ENCODE assay signal across 8 cellular contexts in genomic region chrX:48648299-48648698, GRCh38. TPM values are rescaled to one million over a fixed set of nuclear protein-coding genes. Genes with fewer than 3 reads are reported as not detected.
DNase-seq lines count a peak whose midpoint lies in the region; ATAC-seq and TF ChIP-seq lines count a peak whose summit lies in the region.

No MANE protein-coding gene starts in this region.

- no peaks in the 10 kb centered on the region for H3K4me1 ChIP-seq in osteoblast (ENCODE audit: insufficient read depth, low read length)

- no peaks in the 10 kb centered on the region for H3K79me2 ChIP-seq in osteoblast (ENCODE audit: insufficient read depth, low read length)

- TF ChIP-seq CTCF in GM13976 (IDR thresholded peaks at IDR 0.05; ENCODE audit: borderline replicate concordance, control extremely low read depth, extremely low read depth, insufficient read depth, missing control alignments) (no peak), osteoblast (IDR thresholded peaks at IDR 0.05; ENCODE audit: extremely low read depth, low read depth, low read length) (peak; percentile 41)

- no peak overlapping the region for H3K4me2 ChIP-seq in osteoblast (ENCODE audit: insufficient read depth, low read length)

- no peaks in the 10 kb centered on the region for H3K36me3 ChIP-seq in osteoblast (ENCODE audit: insufficient read depth, low read length)

- peaks cover 5% of the 10 kb centered on the region for H3K27me3 ChIP-seq in osteoblast (ENCODE audit: insufficient read depth, low read length)

- H3K9me3 ChIP-seq in osteoblast (ENCODE audit: low read depth, low read length), result no peaks in the 10 kb centered on the region

- H3K4me3 ChIP-seq in osteoblast (ENCODE audit: insufficient read depth, low read length), result no peak overlapping the region

- H2AFZ ChIP-seq in osteoblast (ENCODE audit: low read length), result no peak overlapping the region

- H3K27ac ChIP-seq in osteoblast (ENCODE audit: low read depth, low read length), result no peak overlapping the region

- no peaks in the 10 kb centered on the region for H4K20me1 ChIP-seq in osteoblast (ENCODE audit: insufficient read depth, low read length)

- ATAC-seq in HG02885 (IDR thresholded peaks at IDR 0.05; ENCODE audit: poor library complexity, unreplicated experiment), result no peak

- DNase-seq in AG08395 (ENCODE audit: low spot score) (peak; percentile 54), GM13976 (ENCODE audit: low spot score) (peak; percentile 32), NCI-H69 (lab: John Stamatoyannopoulos, UW) (peak; percentile 92), globus pallidus (ENCODE audit: low spot score) (peak; percentile 72), osteoblast (ENCODE audit: insufficient read length, low spot score, missing footprints) (peak; percentile 83), T1000 (lab: John Stamatoyannopoulos, UW) (no peak)
- DNase-seq in activated T-cell treated with anti-CD3 and anti-CD28 coated beads, Interleukin-2, amount 50 U/mL, for 48 hours, result peak; percentile 18 to 22

- in situ Hi-C loops in GM13976 (cut with MboI; ENCODE audit: low sequenced_read_pairs, unreplicated experiment), result no loop called here

RNA-seq across cellular contexts. Expression of gene WAS, which starts 35.3 kb away (rescaled TPM):
- total RNA-seq in osteoblast, result 0.36 TPM in 1 of 2 replicates, not detected in the other

RNA-seq across cellular contexts. Expression of gene SUV39H1, which starts 48.2 kb away (rescaled TPM):
- 2.5 and 2.7 TPM in 2 replicates for total RNA-seq in osteoblast

RNA-seq across cellular contexts. Expression of gene WDR13, which starts 51.0 kb away (rescaled TPM):
- 78.1 and 88.7 TPM in 2 replicates for total RNA-seq in osteoblast
